In the genomic region with DNA sequence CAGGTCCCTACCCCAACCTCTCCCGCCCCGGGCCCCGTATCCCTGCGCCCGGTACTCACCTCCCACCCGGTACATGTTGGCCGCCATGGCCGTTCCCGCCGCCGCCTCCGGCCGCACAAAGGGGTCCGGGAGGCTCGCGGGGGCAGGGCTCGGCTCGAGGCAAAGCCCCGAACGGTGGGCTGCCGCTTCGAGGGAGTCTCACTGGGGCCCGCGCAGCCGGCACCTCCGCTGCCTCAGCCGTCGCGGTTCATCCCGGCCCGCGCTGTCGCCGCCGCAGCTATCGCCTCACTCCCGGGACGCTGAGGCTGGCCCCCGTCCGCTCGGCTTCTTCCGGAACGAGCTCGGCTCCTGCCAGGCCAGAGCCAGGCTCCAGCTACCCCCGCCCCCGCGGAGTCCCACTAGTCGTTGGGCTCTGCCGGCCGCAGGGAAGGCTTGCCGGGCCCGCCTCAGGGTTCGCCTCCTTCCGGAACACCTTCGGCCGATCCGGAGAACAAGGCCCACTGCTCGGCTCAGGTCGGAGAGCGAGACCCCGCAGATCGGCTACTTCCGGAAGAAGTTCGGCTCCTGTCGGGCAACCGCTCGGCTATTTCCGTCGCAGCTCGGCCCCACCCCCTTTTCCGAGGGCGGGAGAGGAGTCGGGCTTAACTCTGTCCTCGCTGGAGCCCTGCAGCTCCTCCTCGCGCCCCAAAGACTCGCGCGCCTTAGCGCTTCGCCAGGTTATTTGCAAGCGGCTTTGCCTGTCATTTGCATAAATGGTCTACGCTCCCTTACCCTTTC, we compare ENCODE assay signal across 8 cellular contexts.
DNase-seq lines count a peak whose midpoint lies in the region; ATAC-seq and TF ChIP-seq lines count a peak whose summit lies in the region.

Gene MTA2, minus strand, starts transcription at position 502 of the 777 bp plus-strand sequence. Its CDS starts 415 bp downstream, at position 87.

- DNase-seq in AG09319 (ENCODE audit: extremely low read depth, low read depth) (peak; percentile 94), NCI-H446 treated with DMSO at 0.1 percent for 48 hours (lab: John Stamatoyannopoulos, UW) (peak; percentile 98), cerebellar cortex (ENCODE audit: low spot score) (peak; percentile 98), islet precursor cell (peak; percentile 99)
- peak; percentile 99 to 100 (median 100) for DNase-seq in stimulated activated CD4-positive, alpha-beta T cell treated with anti-CD3 and anti-CD28 coated beads, Interleukin-12 subunit alpha, Interleukin-12 subunit beta, amount 100 ng/mL, for 48 hours (ENCODE audit: low read depth in 2 of 3, low spot score in 1 of 3)

- ATAC-seq in GM19035 (IDR thresholded peaks at IDR 0.05; ENCODE audit: unreplicated experiment) (peak; percentile 80), HG03354 (IDR thresholded peaks at IDR 0.05; ENCODE audit: poor library complexity, severe bottlenecking, unreplicated experiment) (peak; percentile 79)
- peak; percentile 80 to 83 for ATAC-seq in activated CD4-positive, CD25-positive, alpha-beta regulatory T cell treated with anti-CD3 and anti-CD28 coated beads, Interleukin-2, amount 50 U/mL, for 24 hours

- TF ChIP-seq CTCF in AG09319 (IDR thresholded peaks at IDR 0.05; ENCODE audit: low read depth, low read length) = no peak; the same call in 1 of the 2 replicates

Comparison
In these comparisons a context has a peak if more than half of its experiments do, and no peak if none do; other contexts are left out.
1. Peak in every context shown above with its lines: DNase-seq and ATAC-seq.